Comparison of ENCODE assay signal across 35 cellular contexts in genomic region chr2:200218645-200219044, GRCh38.
"Had no signal": no experiment of that assay in that cellular context is flagged by ENCODE, and none has a peak within 500 bp of the region (broad histone marks: within the 10 kb centered on the region; RNA-seq: fewer than 3 reads in every experiment).

No MANE protein-coding gene starts in this region.

- H3K9me3 Mint-ChIP-seq: activated naive CD8-positive, alpha-beta T cell treated with anti-CD3 and anti-CD28 coated beads for 36 hours; activated T-cell treated with anti-CD3 and anti-CD28 coated beads, Interleukin-2, amount 50 U/mL, for 72 hours; brain; mesothelial cell of epicardium; naive B cell; neural crest cell had no signal

- H3K27me3 ChIP-seq: adrenal gland, cardiac muscle cell, colonic mucosa, esophagus squamous epithelium, spleen, suprapubic skin, tibial artery, upper lobe of right lung had no signal

- FAIRE-seq: endometrium, frontal cortex, keratinocyte had no signal

- H3K4me1 ChIP-seq: esophagus squamous epithelium, spleen, suprapubic skin, tibial artery, upper lobe of right lung had no signal

- H3K79me2 ChIP-seq: parathyroid adenoma had no signal

- H3K36me3 Mint-ChIP-seq: activated CD8-positive, alpha-beta memory T cell treated with anti-CD3 and anti-CD28 coated beads, Interleukin-2, amount 10 ng/mL, durations not matched to agents 7 days and 5 days; activated naive CD8-positive, alpha-beta T cell treated with anti-CD3 and anti-CD28 coated beads for 36 hours; brain; mesothelial cell of epicardium; naive B cell had no signal

- H3K36me3 ChIP-seq: adrenal gland, cardiac muscle cell, colonic mucosa, esophagus squamous epithelium, spleen, suprapubic skin, tibial artery, upper lobe of right lung had no signal

- DNase-seq: activated CD8-positive, alpha-beta memory T cell treated with anti-CD3 and anti-CD28 coated beads, Interleukin-2, amount 10 ng/mL, durations not matched to agents 7 days and 5 days; activated CD8-positive, alpha-beta T cell treated with anti-CD3 and anti-CD28 coated beads, Interleukin-2, amount 10 ng/mL, durations not matched to agents 7 days and 5 days; activated effector memory CD4-positive, alpha-beta T cell treated with Interleukin-2 at 50 U/mL for 16 hours; activated naive CD4-positive, alpha-beta T cell treated with Interleukin-2 at 50 U/mL for 16 hours; activated naive CD8-positive, alpha-beta T cell treated with anti-CD3 and anti-CD28 coated beads for 36 hours; activated T-cell treated with anti-CD3 and anti-CD28 coated beads for 4 hours; activated T-cell treated with anti-CD3 and anti-CD28 coated beads, Interleukin-2, amount 50 U/mL, for 72 hours; adrenal gland; aorta; cerebellar nuclear complex; colonic mucosa; effector CD8-positive, alpha-beta T cell; esophagus squamous epithelium; hippocampal formation; left cardiac atrium; left ventricle myocardium superior; naive B cell; nucleus accumbens; right cardiac atrium; spleen; stimulated activated naive CD4-positive, alpha-beta T cell; T-helper 17 cell; T1000; tibial artery; upper lobe of right lung had no signal

- H3K9ac ChIP-seq: parathyroid adenoma had no signal

- H3K27ac Mint-ChIP-seq: activated CD8-positive, alpha-beta memory T cell treated with anti-CD3 and anti-CD28 coated beads, Interleukin-2, amount 10 ng/mL, durations not matched to agents 7 days and 5 days; activated CD8-positive, alpha-beta T cell treated with anti-CD3 and anti-CD28 coated beads, Interleukin-2, amount 10 ng/mL, durations not matched to agents 7 days and 5 days; activated naive CD8-positive, alpha-beta T cell treated with anti-CD3 and anti-CD28 coated beads for 36 hours; activated T-cell treated with anti-CD3 and anti-CD28 coated beads, Interleukin-2, amount 50 U/mL, for 72 hours; mesothelial cell of epicardium; T-helper 17 cell had no signal

- H3K27me3 Mint-ChIP-seq: brain had no signal

- ATAC-seq: activated CD8-positive, alpha-beta memory T cell treated with anti-CD3 and anti-CD28 coated beads, Interleukin-2, amount 10 ng/mL, durations not matched to agents 7 days and 5 days; activated CD8-positive, alpha-beta T cell treated with anti-CD3 and anti-CD28 coated beads, Interleukin-2, amount 10 ng/mL, durations not matched to agents 7 days and 5 days; activated T-cell treated with anti-CD3 and anti-CD28 coated beads, Interleukin-2, amount 50 U/mL, for 72 hours; left cardiac atrium; left ventricle myocardium superior; right cardiac atrium; T-helper 17 cell; upper lobe of right lung had no signal

- H3K4me3 Mint-ChIP-seq: activated CD8-positive, alpha-beta memory T cell treated with anti-CD3 and anti-CD28 coated beads, Interleukin-2, amount 10 ng/mL, durations not matched to agents 7 days and 5 days; activated CD8-positive, alpha-beta T cell treated with anti-CD3 and anti-CD28 coated beads, Interleukin-2, amount 10 ng/mL, durations not matched to agents 7 days and 5 days; activated naive CD8-positive, alpha-beta T cell treated with anti-CD3 and anti-CD28 coated beads for 36 hours; activated T-cell treated with anti-CD3 and anti-CD28 coated beads, Interleukin-2, amount 50 U/mL, for 72 hours; brain; mesothelial cell of epicardium; naive B cell; neural crest cell; T-helper 17 cell had no signal

- H3K27ac ChIP-seq: adrenal gland, cardiac muscle cell, colonic mucosa, epithelial cell of prostate, esophagus squamous epithelium, parathyroid adenoma, spleen, suprapubic skin, tibial artery, upper lobe of right lung had no signal

- H3K4me3 ChIP-seq: adrenal gland, cardiac muscle cell, colonic mucosa, esophagus squamous epithelium, spleen, suprapubic skin, tibial artery, upper lobe of right lung had no signal

- H3K4me1 Mint-ChIP-seq: activated CD8-positive, alpha-beta memory T cell treated with anti-CD3 and anti-CD28 coated beads, Interleukin-2, amount 10 ng/mL, durations not matched to agents 7 days and 5 days; activated naive CD8-positive, alpha-beta T cell treated with anti-CD3 and anti-CD28 coated beads for 36 hours had no signal

- H3K9me3 ChIP-seq: adrenal gland, colonic mucosa, esophagus squamous epithelium, spleen, suprapubic skin, tibial artery, upper lobe of right lung had no signal
